ENCODE assay signal across 23 cellular contexts in the genomic region with DNA sequence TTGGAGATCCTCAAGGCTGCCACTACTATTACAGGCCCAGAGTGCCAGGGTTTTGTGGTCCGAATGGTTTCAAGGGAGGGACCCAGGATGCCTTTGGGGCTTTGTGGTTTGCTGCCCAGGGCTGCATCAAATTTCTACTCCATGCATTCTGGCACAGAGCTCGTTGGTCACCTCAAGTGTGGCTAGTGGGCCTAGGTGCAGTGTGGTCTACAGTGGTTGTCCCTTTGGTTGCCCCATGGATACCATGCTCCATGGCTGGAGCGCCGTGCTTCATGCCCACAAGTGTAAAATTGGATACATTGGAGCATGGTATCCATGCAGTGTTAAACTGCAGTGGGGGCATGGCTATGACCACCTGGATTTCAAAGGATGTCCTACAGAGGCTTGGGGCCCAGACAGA. TPM values are rescaled to one million over a fixed set of nuclear protein-coding genes. Genes with fewer than 3 reads are reported as not detected.
DNase-seq lines count a peak whose midpoint lies in the region; ATAC-seq, FAIRE-seq and TF ChIP-seq lines count a peak whose summit lies in the region.
"Had no signal": no experiment of that assay in that cellular context is flagged by ENCODE, and none has a peak within 500 bp of the region (broad histone marks: within the 10 kb centered on the region; RNA-seq: fewer than 3 reads in every experiment).

No MANE protein-coding gene starts in this region.

- peak overlapping the region in 4 of 7 donors; percentile 7 to 39 (median 24) for H3K4me3 Mint-ChIP-seq in CD8-positive, alpha-beta memory T cell
- no peak overlapping the region for H3K4me3 Mint-ChIP-seq in activated naive CD4-positive, alpha-beta T cell treated with anti-CD3 and anti-CD28 coated beads, Interleukin-2, amount 10 ng/mL, durations not matched to agents 7 days and 5 days
- H3K4me3 Mint-ChIP-seq: CD4-positive, alpha-beta T cell; HFFc6 had no signal

- H3K27ac ChIP-seq in CD8-positive, alpha-beta memory T cell (ENCODE audit: low read depth, low read length) = no peak overlapping the region
- H3K27ac ChIP-seq in K562 (ENCODE audit: extremely low read depth, low read depth, low read length) = no peak overlapping the region
- no peak overlapping the region for H3K27ac ChIP-seq in mesenchymal stem cell (ENCODE audit: low read length, poor library complexity, severe bottlenecking)
- no peak overlapping the region for H3K27ac ChIP-seq in osteoblast (ENCODE audit: low read depth, low read length)
- H3K27ac ChIP-seq: HL-60 had no signal

- H4K20me1 ChIP-seq in K562 (replicated peaks; ENCODE audit: control insufficient read depth, insufficient read depth, low read length) = no peaks in the 10 kb centered on the region
- H4K20me1 ChIP-seq in osteoblast (ENCODE audit: insufficient read depth, low read length) = no peaks in the 10 kb centered on the region

- TF ChIP-seq CTCF in K562 (IDR thresholded peaks at IDR 0.05 in 2 of 3, conservative IDR thresholded peaks at IDR 0.05 in 1 of 3; ENCODE audit: insufficient read depth in 2 of 3, low read depth in 1 of 3, low read length in 3 of 3) (no peak), osteoblast (IDR thresholded peaks at IDR 0.05; ENCODE audit: extremely low read depth, low read depth, low read length) (no peak), BE2C (IDR thresholded peaks at IDR 0.05; ENCODE audit: low read depth, low read length) (no peak)

- no peaks in the 10 kb centered on the region for H3K27me3 ChIP-seq in CD8-positive, alpha-beta memory T cell (ENCODE audit: insufficient read depth, low read length, poor library complexity, severe bottlenecking)
- no peaks in the 10 kb centered on the region for H3K27me3 ChIP-seq in K562 (ENCODE audit: control insufficient read depth in 2 of 2, insufficient read depth in 2 of 2, low read length in 2 of 2)
- H3K27me3 ChIP-seq in mesenchymal stem cell (ENCODE audit: control insufficient read depth in 1 of 2, insufficient read depth in 1 of 2, low read length in 2 of 2) = peaks cover 0 to 12% of the 10 kb centered on the region in 2 experiments
- no peaks in the 10 kb centered on the region for H3K27me3 ChIP-seq in osteoblast (ENCODE audit: insufficient read depth, low read length)
- no peaks in the 10 kb centered on the region for H3K27me3 ChIP-seq in BE2C

- H3K36me3 ChIP-seq in CD8-positive, alpha-beta memory T cell (ENCODE audit: insufficient read depth, low read length) = no peaks in the 10 kb centered on the region
- no peaks in the 10 kb centered on the region for H3K36me3 ChIP-seq in K562 (ENCODE audit: control insufficient read depth, insufficient read depth, low read length)
- no peaks in the 10 kb centered on the region for H3K36me3 ChIP-seq in mesenchymal stem cell (ENCODE audit: control insufficient read depth in 1 of 2, insufficient read depth in 2 of 2, low read depth in 1 of 2, low read length in 2 of 2)
- H3K36me3 ChIP-seq in osteoblast (ENCODE audit: insufficient read depth, low read length) = no peaks in the 10 kb centered on the region
- no peaks in the 10 kb centered on the region for H3K36me3 ChIP-seq in BE2C

- H3K27me3 Mint-ChIP-seq in CD8-positive, alpha-beta memory T cell = no peaks in the 10 kb centered on the region
- H3K27me3 Mint-ChIP-seq in activated naive CD4-positive, alpha-beta T cell treated with anti-CD3 and anti-CD28 coated beads, Interleukin-2, amount 10 ng/mL, durations not matched to agents 7 days and 5 days = peaks cover 9% of the 10 kb centered on the region
- H3K27me3 Mint-ChIP-seq: CD4-positive, alpha-beta T cell had no signal

- no peak overlapping the region for H3K14ac ChIP-seq in mesenchymal stem cell (ENCODE audit: low read length in 2 of 2)

- no peak for TF ChIP-seq EP300 in K562 (IDR thresholded peaks at IDR 0.05; ENCODE audit: low read length)

- no peak overlapping the region for H3K4me2 ChIP-seq in K562 (ENCODE audit: insufficient read depth, low read length)
- H3K4me2 ChIP-seq in mesenchymal stem cell (ENCODE audit: low read length, poor library complexity, severe bottlenecking) = no peak overlapping the region
- no peak overlapping the region for H3K4me2 ChIP-seq in osteoblast (ENCODE audit: insufficient read depth, low read length)

- no peak overlapping the region for H3K4me3 ChIP-seq in CD8-positive, alpha-beta memory T cell (ENCODE audit: low read length)
- H3K4me3 ChIP-seq in K562 = no peak overlapping the region
- no peak overlapping the region for H3K4me3 ChIP-seq in mesenchymal stem cell (ENCODE audit: insufficient read depth in 1 of 2, low read depth in 1 of 2, low read length in 2 of 2)
- H3K4me3 ChIP-seq in osteoblast (ENCODE audit: insufficient read depth, low read length) = no peak overlapping the region
- H3K4me3 ChIP-seq in BE2C (ENCODE audit: low read depth, low read length) = no peak overlapping the region

- POLR2A ChIA-PET in CD8-positive, alpha-beta memory T cell (lab: Charles Lee) = no interaction called here
- POLR2A ChIA-PET in K562 (lab: Yijun Ruan, JAX) = no interaction called here

- no peak for DNase-seq in CD8-positive, alpha-beta memory T cell
- DNase-seq in K562 (ENCODE audit: extremely low read depth in 1 of 4, low spot score in 3 of 4) (no peak), mesenchymal stem cell (no peak), osteoblast (ENCODE audit: insufficient read length, low spot score, missing footprints) (peak; percentile 17), BE2C (no peak)
- DNase-seq in activated naive CD4-positive, alpha-beta T cell treated with anti-CD3 and anti-CD28 coated beads, Interleukin-2, amount 10 ng/mL, durations not matched to agents 7 days and 5 days = no peak
- DNase-seq in activated naive CD4-positive, alpha-beta T cell treated with Interleukin-2 at 50 U/mL for 16 hours = no peak
- DNase-seq: ACHN; C1 segment of cervical spinal cord; CD4-positive, alpha-beta T cell; COR-L47; DMS153; DMS79 treated with DMSO at 0.1 percent for 48 hours; EL; HCEC 1CT; HFFc6 had no signal

- H3K9ac ChIP-seq in K562 (ENCODE audit: insufficient read depth in 1 of 2, low read depth in 2 of 2, low read length in 2 of 2) (no peak overlapping the region), mesenchymal stem cell (ENCODE audit: low read length) (no peak overlapping the region)

- peak overlapping the region in 7 of 8 donors; percentile 50 to 91 (median 86) for H3K27ac Mint-ChIP-seq in CD8-positive, alpha-beta memory T cell
- H3K27ac Mint-ChIP-seq in activated naive CD4-positive, alpha-beta T cell treated with anti-CD3 and anti-CD28 coated beads, Interleukin-2, amount 10 ng/mL, durations not matched to agents 7 days and 5 days = no peak overlapping the region
- H3K27ac Mint-ChIP-seq: CD4-positive, alpha-beta T cell; HFFc6 had no signal

- no peak for FAIRE-seq in K562 (lab: Jason Lieb, UNC)
- FAIRE-seq: D721Med, G401.6, GM12892 had no signal

- no peak overlapping the region for H2AK5ac ChIP-seq in mesenchymal stem cell (ENCODE audit: low read length, severe bottlenecking)

- WGBS in K562 (ENCODE audit: insufficient coverage, low coverage, missing lambda C conversion rate) = 59% methylated on average over 4 of the region's 4 CpGs
- WGBS in mesenchymal stem cell = 78% methylated on average over 4 of the region's 4 CpGs

- no peaks in the 10 kb centered on the region for H3K9me3 ChIP-seq in CD8-positive, alpha-beta memory T cell (ENCODE audit: low read length)
- H3K9me3 ChIP-seq in K562 (replicated peaks; ENCODE audit: control insufficient read depth, insufficient read depth, low read depth, low read length) = no peaks in the 10 kb centered on the region
- no peaks in the 10 kb centered on the region for H3K9me3 ChIP-seq in mesenchymal stem cell (ENCODE audit: control insufficient read depth, low read length)
- H3K9me3 ChIP-seq in osteoblast (ENCODE audit: low read depth, low read length) = no peaks in the 10 kb centered on the region
- no peaks in the 10 kb centered on the region for H3K9me3 ChIP-seq in BE2C

- H3K9me3 Mint-ChIP-seq in CD8-positive, alpha-beta memory T cell = peaks cover 0 to 2% (median 0%) of the 10 kb centered on the region in 5 donors
- H3K9me3 Mint-ChIP-seq in activated naive CD4-positive, alpha-beta T cell treated with anti-CD3 and anti-CD28 coated beads, Interleukin-2, amount 10 ng/mL, durations not matched to agents 7 days and 5 days = no peaks in the 10 kb centered on the region
- H3K9me3 Mint-ChIP-seq: CD4-positive, alpha-beta T cell; HFFc6 had no signal

- H2BK12ac ChIP-seq in mesenchymal stem cell (ENCODE audit: low read length in 2 of 2) = no peak overlapping the region

- no peak overlapping the region for H3K18ac ChIP-seq in mesenchymal stem cell (ENCODE audit: low read depth in 1 of 2, low read length in 2 of 2)

- no peak overlapping the region for H3K23ac ChIP-seq in mesenchymal stem cell (ENCODE audit: low read length in 2 of 2)

- H3K79me2 ChIP-seq in K562 (ENCODE audit: control insufficient read depth, insufficient read depth, low read length) = no peaks in the 10 kb centered on the region
- H3K79me2 ChIP-seq in osteoblast (ENCODE audit: insufficient read depth, low read length) = no peaks in the 10 kb centered on the region

- H2BK120ac ChIP-seq in mesenchymal stem cell (ENCODE audit: low read depth, low read length) = no peak overlapping the region

- H2AFZ ChIP-seq in K562 (ENCODE audit: low read depth, low read length) (peak overlapping the region; percentile 46; the same call in 1 of the 2 replicates), mesenchymal stem cell (ENCODE audit: low read depth, low read length) (no peak overlapping the region), osteoblast (ENCODE audit: low read length) (no peak overlapping the region)

- H2BK5ac ChIP-seq in mesenchymal stem cell (ENCODE audit: low read depth, low read length, poor library complexity, severe bottlenecking) = no peak overlapping the region

- H3K4ac ChIP-seq in mesenchymal stem cell (ENCODE audit: low read depth in 1 of 2, low read length in 2 of 2) = no peak overlapping the region

- no peak for ATAC-seq in K562
- ATAC-seq in HG03469 (IDR thresholded peaks at IDR 0.05; ENCODE audit: unreplicated experiment) = no peak

- H3K4me1 ChIP-seq in CD8-positive, alpha-beta memory T cell (ENCODE audit: insufficient read depth, low read length) = peaks cover 43% of the 10 kb centered on the region
- H3K4me1 ChIP-seq in K562 (replicated peaks in 1 of 2; ENCODE audit: control insufficient read depth in 2 of 2, insufficient read depth in 2 of 2, low read length in 2 of 2) = peaks cover 9 to 18% of the 10 kb centered on the region in 2 experiments
- H3K4me1 ChIP-seq in mesenchymal stem cell (ENCODE audit: control insufficient read depth, insufficient read depth, low read depth, low read length) = peaks cover 2% of the 10 kb centered on the region
- no peaks in the 10 kb centered on the region for H3K4me1 ChIP-seq in osteoblast (ENCODE audit: insufficient read depth, low read length)
- no peaks in the 10 kb centered on the region for H3K4me1 ChIP-seq in BE2C

- peaks cover 0 to 5% (median 1%) of the 10 kb centered on the region in 3 donors for H3K36me3 Mint-ChIP-seq in CD8-positive, alpha-beta memory T cell
- no peaks in the 10 kb centered on the region for H3K36me3 Mint-ChIP-seq in activated naive CD4-positive, alpha-beta T cell treated with anti-CD3 and anti-CD28 coated beads, Interleukin-2, amount 10 ng/mL, durations not matched to agents 7 days and 5 days

- no TSS peak for BruUV-seq in K562 (replicated peaks; lab: Mats Ljungman, UMichigan)

- H3K4me1 Mint-ChIP-seq in CD8-positive, alpha-beta memory T cell = peaks cover 55 to 66% (median 60%) of the 10 kb centered on the region in 3 donors
- peaks cover 24% of the 10 kb centered on the region for H3K4me1 Mint-ChIP-seq in activated naive CD4-positive, alpha-beta T cell treated with anti-CD3 and anti-CD28 coated beads, Interleukin-2, amount 10 ng/mL, durations not matched to agents 7 days and 5 days

- no peak overlapping the region for H4K8ac ChIP-seq in mesenchymal stem cell (ENCODE audit: low read length)

- in situ Hi-C loops in K562 (cut with MboI) = no loop called here

- H3K9me1 ChIP-seq in K562 (ENCODE audit: control insufficient read depth, insufficient read depth, low read length) = no peaks in the 10 kb centered on the region

- no peak for TF ChIP-seq POLR2A in K562 (conservative IDR thresholded peaks at IDR 0.05)

- intact Hi-C loops in K562 (cut with micrococcal nuclease) = no loop called here

- H2BK15ac ChIP-seq in mesenchymal stem cell (ENCODE audit: low read depth, poor library complexity, severe bottlenecking) = no peak overlapping the region

- peak overlapping the region; percentile 34 for H4K91ac ChIP-seq in mesenchymal stem cell (ENCODE audit: low read length)

- CTCF ChIA-PET in CD8-positive, alpha-beta memory T cell (lab: Charles Lee) = interaction anchor here (1.3 kb wide), 1 partner anchor 49 kb away, joined by 3 read pairs; no protein-coding TSS in a partner anchor
- CTCF ChIA-PET in K562 (lab: Yijun Ruan, JAX; ENCODE audit: low intra/inter-chr PET ratio) = no interaction called here
- CTCF ChIA-PET in activated naive CD4-positive, alpha-beta T cell treated with anti-CD3 and anti-CD28 coated beads, Interleukin-2, amount 10 ng/mL, durations not matched to agents 7 days and 5 days (lab: Charles Lee) = no interaction called here

- no peaks in the 10 kb centered on the region for H3K79me1 ChIP-seq in mesenchymal stem cell (replicated peaks; ENCODE audit: low read length, poor library complexity, severe bottlenecking)

- TF ChIP-seq RAD21 in K562 (CRISPR knock-in tag; conservative IDR thresholded peaks at IDR 0.05 in 1 of 2, IDR thresholded peaks at IDR 0.05 in 1 of 2) = no peak

RNA-seq across cellular contexts. Expression of a gene that starts 5.4 kb away (rescaled TPM):
- 10 to 100 TPM; 94.8 to 95.7 TPM for total RNA-seq in CD8-positive, alpha-beta memory T cell
- polyA plus RNA-seq in CD8-positive, alpha-beta memory T cell = 762 TPM
- 4.3 and 18.7 TPM in 2 replicates for total RNA-seq in K562 (2011; cell fraction: chromatin; rRNA removed; ENCODE audit: low replicate concordance)
- 12.1 and 22.3 TPM in 2 replicates for total RNA-seq in K562 (2011; cell fraction: nucleolus; rRNA removed)
- total RNA-seq in K562 (2011; cell fraction: nucleoplasm; rRNA removed) = 11.3 and 24.4 TPM in 2 replicates
- 4.9 and 5.3 TPM in 2 replicates for total RNA-seq in K562 (2014; rRNA removed)
- total RNA-seq in K562 (2014; rRNA removed; fragmentation: Illumina TruSeq; extraction: Trizol) = 4.3 and 5.4 TPM in 2 replicates
- total RNA-seq in K562 (2015; rRNA removed; fragmentation: Illumina TruSeq; extraction: Trizol) = 6.4 and 7.9 TPM in 2 replicates
- 8.6 and 9.0 TPM in 2 replicates for total RNA-seq in K562 (2021)
- 0.84 and 4.3 TPM in 2 replicates for polyA plus RNA-seq in K562 (2011; rRNA removed)
- 0.52 and 10.6 TPM in 2 replicates for polyA plus RNA-seq in K562 (2011; cell fraction: cytosol; rRNA removed)
- polyA plus RNA-seq in K562 (2011; cell fraction: nucleus; rRNA removed) = 1.3 and 11.4 TPM in 2 replicates
- 21.1 and 32.3 TPM in 2 replicates for polyA plus RNA-seq in K562 (2012)
- polyA plus RNA-seq in K562 (2014; fragmentation: Illumina TruSeq; extraction: Trizol) = 6.4 and 10.7 TPM in 2 replicates
- polyA plus RNA-seq in K562 (2014; fragmentation: Nextera tagmentation; extraction: Ambion mirVana) = 1 to 10 TPM; 6.3 to 7.4 TPM
- polyA plus RNA-seq in K562 (2014; rRNA removed) = 3.2 and 3.8 TPM in 2 replicates
- polyA minus RNA-seq in K562 (2011; rRNA and poly(A)+ RNA removed) = 0.45 and 13.7 TPM in 2 replicates
- polyA minus RNA-seq in K562 (2011; cell fraction: cytosol; rRNA and poly(A)+ RNA removed) = 12.9 TPM in 1 of 2 replicates, not detected in the other
- polyA minus RNA-seq in K562 (2011; cell fraction: nucleus; rRNA and poly(A)+ RNA removed) = 0.44 and 3.0 TPM in 2 replicates
- not detected for polyA plus RNA-seq in mesenchymal stem cell (2013, experiment 1 of 2)
- not detected for polyA plus RNA-seq in mesenchymal stem cell (2013, experiment 2 of 2)
- total RNA-seq in osteoblast = not detected in 2 replicates
- polyA plus RNA-seq in BE2C (2012; ENCODE audit: insufficient read depth, insufficient read length, low read depth) = not detected
- total RNA-seq: A172, H4, HFFc6 had no signal
